In the genomic region with DNA sequence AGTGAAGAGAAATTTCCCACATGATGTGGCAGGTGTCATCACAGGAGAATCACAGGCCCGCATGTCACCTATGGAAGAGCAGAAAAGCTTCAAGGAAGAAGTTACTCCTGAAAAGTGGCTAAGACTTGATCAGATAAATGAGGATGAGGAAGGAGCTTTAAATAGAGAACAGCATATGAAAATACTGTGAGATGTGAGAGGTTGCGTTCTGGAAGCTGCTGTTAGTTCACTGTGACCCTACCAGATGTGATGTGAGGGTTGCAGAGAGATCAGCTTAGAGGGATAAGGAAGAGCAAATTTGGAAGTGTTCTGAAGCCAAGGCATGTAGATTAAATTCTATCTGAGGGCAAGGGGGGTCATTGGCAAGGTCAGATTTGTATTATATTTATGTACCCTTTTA, we compare ENCODE assay signal across 17 cellular contexts. TPM values are rescaled to one million over a fixed set of nuclear protein-coding genes. Genes with fewer than 3 reads are reported as not detected.
DNase-seq lines count a peak whose midpoint lies in the region; ATAC-seq lines count a peak whose summit lies in the region.
"Had no signal": no experiment of that assay in that cellular context is flagged by ENCODE, and none has a peak within 500 bp of the region (broad histone marks: within the 10 kb centered on the region; RNA-seq: fewer than 3 reads in every experiment).

No MANE protein-coding gene starts in this region.

- H3K4me1 Mint-ChIP-seq in activated naive CD4-positive, alpha-beta T cell treated with anti-CD3 and anti-CD28 coated beads, Interleukin-2, amount 50 U/mL, for 24 hours = peaks cover 45% of the 10 kb centered on the region
- peaks cover 16% of the 10 kb centered on the region for H3K4me1 Mint-ChIP-seq in T-helper 17 cell

- H3K27me3 ChIP-seq in thymus (ENCODE audit: control insufficient read depth, insufficient read depth) = no peaks in the 10 kb centered on the region
- H3K27me3 ChIP-seq: heart left ventricle, upper lobe of right lung had no signal

- H3K27ac ChIP-seq in thymus (ENCODE audit: low read depth) = peak overlapping the region; percentile 43
- H3K27ac ChIP-seq: epithelial cell of prostate, heart left ventricle, RWPE1, upper lobe of right lung had no signal

- H3K36me3 ChIP-seq in thymus (ENCODE audit: control insufficient read depth, insufficient read depth) = peaks cover 8% of the 10 kb centered on the region

- no peak for ATAC-seq in activated naive CD4-positive, alpha-beta T cell treated with anti-CD3 and anti-CD28 coated beads, Interleukin-2, amount 50 U/mL, for 72 hours
- peak; percentile 72 for ATAC-seq in HG02852 (IDR thresholded peaks at IDR 0.05; ENCODE audit: unreplicated experiment)
- peak; percentile 30 for ATAC-seq in T-helper 17 cell
- no peak for ATAC-seq in GM19467 (IDR thresholded peaks at IDR 0.05; ENCODE audit: unreplicated experiment)
- ATAC-seq: heart left ventricle, left lobe of liver, upper lobe of right lung had no signal

- no peak for DNase-seq in activated naive CD4-positive, alpha-beta T cell treated with anti-CD3 and anti-CD28 coated beads, Interleukin-2, amount 50 U/mL, for 72 hours (ENCODE audit: low spot score in 2 of 2)
- DNase-seq in T-helper 17 cell (no peak), iPS-NIHi11 (ENCODE audit: low spot score) (no peak)
- DNase-seq in stimulated activated CD4-positive, alpha-beta T cell treated with anti-CD3 and anti-CD28 coated beads, Interleukin-1b, Interleukin-23, amount 100 ng/mL, for 48 hours = no peak
- DNase-seq: activated CD4-positive, alpha-beta memory T cell treated with anti-CD3 and anti-CD28 coated beads, Interleukin-2, amount 10 ng/mL, durations not matched to agents 7 days and 5 days; heart left ventricle; NCI-H1694; NCI-H526 treated with DMSO at 0.1 percent for 48 hours; T-helper 9 cell; upper lobe of right lung had no signal

- H3K9me3 Mint-ChIP-seq in activated naive CD4-positive, alpha-beta T cell treated with anti-CD3 and anti-CD28 coated beads, Interleukin-2, amount 50 U/mL, for 24 hours = no peaks in the 10 kb centered on the region
- no peaks in the 10 kb centered on the region for H3K9me3 Mint-ChIP-seq in activated naive CD4-positive, alpha-beta T cell treated with anti-CD3 and anti-CD28 coated beads, Interleukin-2, amount 50 U/mL, for 72 hours
- H3K9me3 Mint-ChIP-seq: activated CD4-positive, alpha-beta memory T cell treated with anti-CD3 and anti-CD28 coated beads, Interleukin-2, amount 10 ng/mL, durations not matched to agents 7 days and 5 days had no signal

- H3K9me3 ChIP-seq in T-helper 17 cell (ENCODE audit: control insufficient read depth, low read length, poor library complexity, severe bottlenecking) = no peaks in the 10 kb centered on the region
- H3K9me3 ChIP-seq in thymus (ENCODE audit: control insufficient read depth) = no peaks in the 10 kb centered on the region

- peaks cover 31% of the 10 kb centered on the region for H3K36me3 Mint-ChIP-seq in activated naive CD4-positive, alpha-beta T cell treated with anti-CD3 and anti-CD28 coated beads, Interleukin-2, amount 50 U/mL, for 24 hours
- peaks cover 16 to 40% of the 10 kb centered on the region in 2 donors for H3K36me3 Mint-ChIP-seq in activated naive CD4-positive, alpha-beta T cell treated with anti-CD3 and anti-CD28 coated beads, Interleukin-2, amount 50 U/mL, for 72 hours
- H3K36me3 Mint-ChIP-seq in T-helper 17 cell (ENCODE audit: low read depth) = peaks cover 26% of the 10 kb centered on the region

- no peaks in the 10 kb centered on the region for H3K27me3 Mint-ChIP-seq in activated naive CD4-positive, alpha-beta T cell treated with anti-CD3 and anti-CD28 coated beads, Interleukin-2, amount 50 U/mL, for 24 hours
- H3K27me3 Mint-ChIP-seq in T-helper 17 cell = no peaks in the 10 kb centered on the region
- H3K27me3 Mint-ChIP-seq: activated CD4-positive, alpha-beta memory T cell treated with anti-CD3 and anti-CD28 coated beads, Interleukin-2, amount 10 ng/mL, durations not matched to agents 7 days and 5 days had no signal

- 94% methylated on average over 2 of the region's 2 CpGs for WGBS in thymus

- H3K27ac Mint-ChIP-seq in activated naive CD4-positive, alpha-beta T cell treated with anti-CD3 and anti-CD28 coated beads, Interleukin-2, amount 50 U/mL, for 24 hours = peak overlapping the region; percentile 54
- H3K27ac Mint-ChIP-seq in activated naive CD4-positive, alpha-beta T cell treated with anti-CD3 and anti-CD28 coated beads, Interleukin-2, amount 50 U/mL, for 72 hours = peak overlapping the region in 1 of 2 donors; percentile 16
- H3K27ac Mint-ChIP-seq in T-helper 17 cell = peak overlapping the region; percentile 81
- H3K27ac Mint-ChIP-seq: activated CD4-positive, alpha-beta memory T cell treated with anti-CD3 and anti-CD28 coated beads, Interleukin-2, amount 10 ng/mL, durations not matched to agents 7 days and 5 days had no signal

- peak overlapping the region; percentile 47 for H3K4me3 Mint-ChIP-seq in activated naive CD4-positive, alpha-beta T cell treated with anti-CD3 and anti-CD28 coated beads, Interleukin-2, amount 50 U/mL, for 24 hours
- H3K4me3 Mint-ChIP-seq in T-helper 17 cell = no peak overlapping the region
- H3K4me3 Mint-ChIP-seq: activated CD4-positive, alpha-beta memory T cell treated with anti-CD3 and anti-CD28 coated beads, Interleukin-2, amount 10 ng/mL, durations not matched to agents 7 days and 5 days had no signal

- H3K4me1 ChIP-seq in thymus (ENCODE audit: control insufficient read depth, insufficient read depth, low read length) = no peaks in the 10 kb centered on the region
- H3K4me1 ChIP-seq: upper lobe of right lung had no signal

- no peak overlapping the region for H3K4me3 ChIP-seq in thymus (ENCODE audit: low read length)
- H3K4me3 ChIP-seq: heart left ventricle, upper lobe of right lung had no signal

RNA-seq across cellular contexts. Expression of gene ERP27, which starts 17.1 kb away (rescaled TPM):
- total RNA-seq in activated naive CD4-positive, alpha-beta T cell treated with anti-CD3 and anti-CD28 coated beads, Interleukin-2, amount 50 U/mL, for 72 hours = 1 to 10 TPM; 1.5 to 5.0 TPM
- total RNA-seq in T-helper 17 cell = 10 to 100 TPM in 1 of 2 donors, 1 to 10 TPM in 1; 9.9 to 14.9 TPM
- polyA plus RNA-seq in thymus = 4.4 TPM

RNA-seq across cellular contexts. Expression of gene MGP, which starts 35.6 kb away (rescaled TPM):
- total RNA-seq in activated naive CD4-positive, alpha-beta T cell treated with anti-CD3 and anti-CD28 coated beads, Interleukin-2, amount 50 U/mL, for 72 hours = under 1 TPM in 1 of 2 donors, not detected in 1; 0.47 TPM
- 1 to 10 TPM in 1 of 2 donors, not detected in 1; 1.7 TPM for total RNA-seq in T-helper 17 cell
- polyA plus RNA-seq in thymus = 149 TPM
- total RNA-seq: activated CD4-positive, alpha-beta memory T cell treated with anti-CD3 and anti-CD28 coated beads, Interleukin-2, amount 10 ng/mL, durations not matched to agents 7 days and 5 days had no signal

RNA-seq across cellular contexts. Expression of gene ARHGDIB, which starts 40.2 kb away (rescaled TPM):
- 100 to 1,000 TPM; 667 to 811 TPM for total RNA-seq in activated naive CD4-positive, alpha-beta T cell treated with anti-CD3 and anti-CD28 coated beads, Interleukin-2, amount 50 U/mL, for 72 hours
- total RNA-seq in T-helper 17 cell = 100 to 1,000 TPM; 895 to 936 TPM
- 820 TPM for polyA plus RNA-seq in thymus

RNA-seq across cellular contexts. Expression of gene PDE6H, which starts 51.6 kb away (rescaled TPM):
- not detected for total RNA-seq in activated naive CD4-positive, alpha-beta T cell treated with anti-CD3 and anti-CD28 coated beads, Interleukin-2, amount 50 U/mL, for 72 hours
- total RNA-seq in T-helper 17 cell = not detected
- polyA plus RNA-seq in thymus = not detected
- total RNA-seq: activated CD4-positive, alpha-beta memory T cell treated with anti-CD3 and anti-CD28 coated beads, Interleukin-2, amount 10 ng/mL, durations not matched to agents 7 days and 5 days; heart left ventricle; left lobe of liver; upper lobe of right lung had no signal
- polyA plus RNA-seq: heart left ventricle had no signal

Comparison
In these comparisons a context has a peak if more than half of its experiments do, and no peak if none do; other contexts are left out.
1. ATAC-seq: peak in HG02852 (single experiment) and T-helper 17 cell (single experiment); none in activated naive CD4-positive, alpha-beta T cell treated with anti-CD3 and anti-CD28 coated beads, Interleukin-2, amount 50 U/mL, for 72 hours (0 of 2) and GM19467 (single experiment).